In the genomic region with DNA sequence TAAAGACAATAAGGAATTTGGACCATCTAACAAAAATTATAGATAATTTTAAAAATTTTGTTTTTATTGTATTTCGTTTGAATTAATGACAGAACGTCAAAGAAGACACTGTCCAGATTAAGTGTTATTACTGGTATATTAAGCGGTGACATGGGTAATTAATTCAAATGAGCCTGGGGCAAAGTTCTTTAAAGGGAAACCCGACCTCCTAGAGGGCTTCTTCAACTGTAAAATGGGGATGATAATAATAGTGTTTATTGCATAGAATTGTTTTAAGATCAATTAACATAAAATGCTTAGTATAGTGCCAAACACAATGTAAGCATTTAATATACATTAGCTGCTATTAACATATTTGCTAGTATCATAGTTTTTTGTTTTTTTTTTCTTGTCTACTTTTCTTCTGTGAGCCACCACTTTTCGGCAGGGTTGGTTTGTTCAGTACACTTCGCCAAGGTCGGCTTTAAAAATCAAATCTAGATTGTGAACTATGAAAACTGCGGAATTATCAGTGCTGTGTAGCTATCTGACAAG, we compare ENCODE assay signal across 8 cellular contexts. TPM values are rescaled to one million over a fixed set of nuclear protein-coding genes. Genes with fewer than 3 reads are reported as not detected.
DNase-seq lines count a peak whose midpoint lies in the region; ATAC-seq and TF ChIP-seq lines count a peak whose summit lies in the region.

No MANE protein-coding gene starts in this region.

- TF ChIP-seq CTCF in NB4 (IDR thresholded peaks at IDR 0.05; ENCODE audit: low read depth, low read length) (no peak), brain microvascular endothelial cell (IDR thresholded peaks at IDR 0.05; ENCODE audit: low read depth, low read length, missing control alignments) (no peak)

- H3K27ac ChIP-seq in brain microvascular endothelial cell, result peak overlapping the region; percentile 74

- H3K9me3 ChIP-seq in mononuclear cell (ENCODE audit: low read depth, low read length), result no peaks in the 10 kb centered on the region

- in situ Hi-C loops in brain microvascular endothelial cell (cut with HindIII; ENCODE audit: low pct_ligation_motif_present, low sequenced_read_pairs), result no loop called here

- DNase-seq in NCI-H1105 treated with DMSO at 0.1 percent for 48 hours (lab: John Stamatoyannopoulos, UW), result peak; percentile 16
- DNase-seq in NCI-H1105 (lab: John Stamatoyannopoulos, UW), result no peak
- peak; percentile 50 for DNase-seq in NB4 (ENCODE audit: low read depth)
- no peak for DNase-seq in brain microvascular endothelial cell
- DNase-seq in HuH-7.5 (ENCODE audit: low spot score), result no peak
- no peak for DNase-seq in activated CD4-positive, alpha-beta T cell treated with anti-CD3 and anti-CD28 coated beads, Interleukin-2, amount 50 U/mL, for 1 hour

- H3K4me3 ChIP-seq in NB4 (ENCODE audit: low read depth, low read length) (peak overlapping the region; percentile 74), brain microvascular endothelial cell (ENCODE audit: low read depth, low read length) (peak overlapping the region; percentile 78), mononuclear cell (ENCODE audit: low read length) (peak overlapping the region; percentile 77)

- TF ChIP-seq POLR2A in NB4 (IDR thresholded peaks at IDR 0.05; ENCODE audit: extremely low read depth, insufficient read length), result no peak

- peaks cover 17% of the 10 kb centered on the region for H3K4me1 ChIP-seq in mononuclear cell (ENCODE audit: insufficient read depth, low read length)

- H3K36me3 ChIP-seq in brain microvascular endothelial cell (replicated peaks), result no peaks in the 10 kb centered on the region

- H3K27me3 ChIP-seq in brain microvascular endothelial cell (replicated peaks), result no peaks in the 10 kb centered on the region
- no peaks in the 10 kb centered on the region for H3K27me3 ChIP-seq in mononuclear cell (ENCODE audit: insufficient read depth, low read length)

- ATAC-seq in HG02571 (IDR thresholded peaks at IDR 0.05; ENCODE audit: unreplicated experiment), result no peak

RNA-seq across cellular contexts. Expression of a gene that starts 0.5 kb away (rescaled TPM):
- 41.8 TPM for total RNA-seq in mononuclear cell

RNA-seq across cellular contexts. Expression of a gene that starts 3.8 kb away (rescaled TPM):
- 0.10 TPM for total RNA-seq in mononuclear cell

Comparison
In these comparisons a context has a peak if more than half of its experiments do, and no peak if none do; other contexts are left out.
1. DNase-seq: peak in NCI-H1105 treated with DMSO at 0.1 percent for 48 hours (single experiment) and NB4 (single experiment); none in NCI-H1105 (single experiment), brain microvascular endothelial cell (single experiment), HuH-7.5 (single experiment) and activated CD4-positive, alpha-beta T cell treated with anti-CD3 and anti-CD28 coated beads, Interleukin-2, amount 50 U/mL, for 1 hour (single experiment).
2. Peak in every context shown above with its lines, with median percentiles within 50 percentile points of each other: H3K4me3 ChIP-seq.